Comparison of ENCODE assay signal across 1 cellular context in the genomic region with DNA sequence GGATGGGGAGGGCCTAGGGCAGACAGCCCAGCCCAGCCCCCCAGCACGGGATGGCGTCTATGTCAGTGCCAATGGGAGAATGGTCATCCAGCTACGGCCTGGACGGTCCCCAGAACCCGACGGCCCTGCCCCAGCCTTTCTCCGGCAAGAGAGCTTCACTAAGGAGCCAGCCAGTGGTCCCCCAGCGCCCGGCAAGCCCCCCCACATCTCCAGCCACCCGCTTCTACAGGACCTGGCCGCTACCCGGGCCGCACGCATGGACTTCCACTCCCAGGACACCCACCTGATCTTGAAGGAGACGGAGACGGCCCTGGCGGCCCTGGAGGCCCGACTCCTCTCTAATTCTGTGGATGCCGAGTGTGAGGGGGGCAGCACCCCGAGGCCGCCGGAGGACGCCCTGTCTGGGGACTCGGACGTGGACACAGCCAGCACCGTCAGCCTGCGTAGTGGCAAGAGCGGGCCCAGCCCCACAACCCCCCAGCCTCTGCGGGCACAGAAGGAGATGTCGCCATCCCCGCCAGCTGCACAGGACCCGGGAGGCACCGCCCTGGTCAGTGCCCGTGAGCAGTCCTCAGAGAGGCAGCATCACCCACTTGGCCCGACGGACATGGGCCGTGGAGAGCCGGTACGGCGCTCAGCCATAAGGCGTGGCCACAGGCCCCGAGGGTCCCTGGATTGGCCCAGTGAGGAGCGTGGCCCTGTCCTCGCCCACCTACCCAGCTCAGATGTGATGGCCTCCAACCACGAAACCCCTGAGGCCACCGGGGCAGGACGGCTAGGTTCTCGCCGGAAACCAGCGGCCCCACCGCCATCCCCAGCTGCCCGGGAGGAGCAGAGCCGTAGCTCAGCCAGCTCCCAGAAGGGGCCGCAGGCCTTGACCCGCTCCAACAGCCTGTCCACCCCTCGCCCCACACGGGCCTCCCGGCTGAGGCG.
TF ChIP-seq lines count a peak whose summit lies in the region.

No MANE protein-coding gene starts in this region.

TF ChIP-seq in GM23338, 12 proteins besides CTCF, POLR2A, EP300 and RAD21:
- TF ChIP-seq, protein P1, sequence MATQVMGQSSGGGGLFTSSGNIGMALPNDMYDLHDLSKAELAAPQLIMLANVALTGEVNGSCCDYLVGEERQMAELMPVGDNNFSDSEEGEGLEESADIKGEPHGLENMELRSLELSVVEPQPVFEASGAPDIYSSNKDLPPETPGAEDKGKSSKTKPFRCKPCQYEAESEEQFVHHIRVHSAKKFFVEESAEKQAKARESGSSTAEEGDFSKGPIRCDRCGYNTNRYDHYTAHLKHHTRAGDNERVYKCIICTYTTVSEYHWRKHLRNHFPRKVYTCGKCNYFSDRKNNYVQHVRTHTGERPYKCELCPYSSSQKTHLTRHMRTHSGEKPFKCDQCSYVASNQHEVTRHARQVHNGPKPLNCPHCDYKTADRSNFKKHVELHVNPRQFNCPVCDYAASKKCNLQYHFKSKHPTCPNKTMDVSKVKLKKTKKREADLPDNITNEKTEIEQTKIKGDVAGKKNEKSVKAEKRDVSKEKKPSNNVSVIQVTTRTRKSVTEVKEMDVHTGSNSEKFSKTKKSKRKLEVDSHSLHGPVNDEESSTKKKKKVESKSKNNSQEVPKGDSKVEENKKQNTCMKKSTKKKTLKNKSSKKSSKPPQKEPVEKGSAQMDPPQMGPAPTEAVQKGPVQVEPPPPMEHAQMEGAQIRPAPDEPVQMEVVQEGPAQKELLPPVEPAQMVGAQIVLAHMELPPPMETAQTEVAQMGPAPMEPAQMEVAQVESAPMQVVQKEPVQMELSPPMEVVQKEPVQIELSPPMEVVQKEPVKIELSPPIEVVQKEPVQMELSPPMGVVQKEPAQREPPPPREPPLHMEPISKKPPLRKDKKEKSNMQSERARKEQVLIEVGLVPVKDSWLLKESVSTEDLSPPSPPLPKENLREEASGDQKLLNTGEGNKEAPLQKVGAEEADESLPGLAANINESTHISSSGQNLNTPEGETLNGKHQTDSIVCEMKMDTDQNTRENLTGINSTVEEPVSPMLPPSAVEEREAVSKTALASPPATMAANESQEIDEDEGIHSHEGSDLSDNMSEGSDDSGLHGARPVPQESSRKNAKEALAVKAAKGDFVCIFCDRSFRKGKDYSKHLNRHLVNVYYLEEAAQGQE (IDR thresholded peaks at IDR 0.05; ENCODE audit: unreplicated experiment) = no peak
- TF ChIP-seq NANOG (IDR thresholded peaks at IDR 0.05; ENCODE audit: borderline replicate concordance) (no peak), JUNB (IDR thresholded peaks at IDR 0.05; ENCODE audit: unreplicated experiment) (no peak), EZH2 (IDR thresholded peaks at IDR 0.05; ENCODE audit: low read depth, unreplicated experiment) (no peak), ZNF331 (CRISPR knock-in tag; IDR thresholded peaks at IDR 0.05; ENCODE audit: low read depth) (no peak), EZH2phosphoT487 (IDR thresholded peaks at IDR 0.05; ENCODE audit: unreplicated experiment) (no peak), POLR2AphosphoS5 (IDR thresholded peaks at IDR 0.05; ENCODE audit: low read depth) (no peak), ZNF114 (CRISPR knock-in tag; IDR thresholded peaks at IDR 0.05) (no peak), ETS1 (IDR thresholded peaks at IDR 0.05) (no peak), CREB1 (CRISPR knock-in tag; IDR thresholded peaks at IDR 0.05; ENCODE audit: low read depth) (no peak), STAT1 (IDR thresholded peaks at IDR 0.05; ENCODE audit: unreplicated experiment) (no peak)
- TF ChIP-seq, protein P2, sequence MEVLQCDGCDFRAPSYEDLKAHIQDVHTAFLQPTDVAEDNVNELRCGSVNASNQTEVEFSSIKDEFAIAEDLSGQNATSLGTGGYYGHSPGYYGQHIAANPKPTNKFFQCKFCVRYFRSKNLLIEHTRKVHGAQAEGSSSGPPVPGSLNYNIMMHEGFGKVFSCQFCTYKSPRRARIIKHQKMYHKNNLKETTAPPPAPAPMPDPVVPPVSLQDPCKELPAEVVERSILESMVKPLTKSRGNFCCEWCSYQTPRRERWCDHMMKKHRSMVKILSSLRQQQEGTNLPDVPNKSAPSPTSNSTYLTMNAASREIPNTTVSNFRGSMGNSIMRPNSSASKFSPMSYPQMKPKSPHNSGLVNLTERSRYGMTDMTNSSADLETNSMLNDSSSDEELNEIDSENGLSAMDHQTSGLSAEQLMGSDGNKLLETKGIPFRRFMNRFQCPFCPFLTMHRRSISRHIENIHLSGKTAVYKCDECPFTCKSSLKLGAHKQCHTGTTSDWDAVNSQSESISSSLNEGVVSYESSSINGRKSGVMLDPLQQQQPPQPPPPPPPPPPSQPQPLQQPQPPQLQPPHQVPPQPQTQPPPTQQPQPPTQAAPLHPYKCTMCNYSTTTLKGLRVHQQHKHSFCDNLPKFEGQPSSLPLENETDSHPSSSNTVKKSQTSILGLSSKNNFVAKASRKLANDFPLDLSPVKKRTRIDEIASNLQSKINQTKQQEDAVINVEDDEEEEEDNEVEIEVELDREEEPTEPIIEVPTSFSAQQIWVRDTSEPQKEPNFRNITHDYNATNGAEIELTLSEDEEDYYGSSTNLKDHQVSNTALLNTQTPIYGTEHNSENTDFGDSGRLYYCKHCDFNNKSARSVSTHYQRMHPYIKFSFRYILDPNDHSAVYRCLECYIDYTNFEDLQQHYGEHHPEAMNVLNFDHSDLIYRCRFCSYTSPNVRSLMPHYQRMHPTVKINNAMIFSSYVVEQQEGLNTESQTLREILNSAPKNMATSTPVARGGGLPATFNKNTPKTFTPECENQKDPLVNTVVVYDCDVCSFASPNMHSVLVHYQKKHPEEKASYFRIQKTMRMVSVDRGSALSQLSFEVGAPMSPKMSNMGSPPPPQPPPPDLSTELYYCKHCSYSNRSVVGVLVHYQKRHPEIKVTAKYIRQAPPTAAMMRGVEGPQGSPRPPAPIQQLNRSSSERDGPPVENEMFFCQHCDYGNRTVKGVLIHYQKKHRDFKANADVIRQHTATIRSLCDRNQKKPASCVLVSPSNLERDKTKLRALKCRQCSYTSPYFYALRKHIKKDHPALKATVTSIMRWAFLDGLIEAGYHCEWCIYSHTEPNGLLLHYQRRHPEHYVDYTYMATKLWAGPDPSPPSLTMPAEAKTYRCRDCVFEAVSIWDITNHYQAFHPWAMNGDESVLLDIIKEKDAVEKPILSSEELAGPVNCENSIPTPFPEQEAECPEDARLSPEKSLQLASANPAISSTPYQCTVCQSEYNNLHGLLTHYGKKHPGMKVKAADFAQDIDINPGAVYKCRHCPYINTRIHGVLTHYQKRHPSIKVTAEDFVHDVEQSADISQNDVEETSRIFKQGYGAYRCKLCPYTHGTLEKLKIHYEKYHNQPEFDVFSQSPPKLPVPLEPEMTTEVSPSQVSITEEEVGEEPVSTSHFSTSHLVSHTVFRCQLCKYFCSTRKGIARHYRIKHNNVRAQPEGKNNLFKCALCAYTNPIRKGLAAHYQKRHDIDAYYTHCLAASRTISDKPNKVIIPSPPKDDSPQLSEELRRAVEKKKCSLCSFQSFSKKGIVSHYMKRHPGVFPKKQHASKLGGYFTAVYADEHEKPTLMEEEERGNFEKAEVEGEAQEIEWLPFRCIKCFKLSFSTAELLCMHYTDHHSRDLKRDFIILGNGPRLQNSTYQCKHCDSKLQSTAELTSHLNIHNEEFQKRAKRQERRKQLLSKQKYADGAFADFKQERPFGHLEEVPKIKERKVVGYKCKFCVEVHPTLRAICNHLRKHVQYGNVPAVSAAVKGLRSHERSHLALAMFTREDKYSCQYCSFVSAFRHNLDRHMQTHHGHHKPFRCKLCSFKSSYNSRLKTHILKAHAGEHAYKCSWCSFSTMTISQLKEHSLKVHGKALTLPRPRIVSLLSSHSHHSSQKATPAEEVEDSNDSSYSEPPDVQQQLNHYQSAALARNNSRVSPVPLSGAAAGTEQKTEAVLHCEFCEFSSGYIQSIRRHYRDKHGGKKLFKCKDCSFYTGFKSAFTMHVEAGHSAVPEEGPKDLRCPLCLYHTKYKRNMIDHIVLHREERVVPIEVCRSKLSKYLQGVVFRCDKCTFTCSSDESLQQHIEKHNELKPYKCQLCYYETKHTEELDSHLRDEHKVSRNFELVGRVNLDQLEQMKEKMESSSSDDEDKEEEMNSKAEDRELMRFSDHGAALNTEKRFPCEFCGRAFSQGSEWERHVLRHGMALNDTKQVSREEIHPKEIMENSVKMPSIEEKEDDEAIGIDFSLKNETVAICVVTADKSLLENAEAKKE (CRISPR knock-in tag; IDR thresholded peaks at IDR 0.05) = no peak
